ENCODE assay signal across 27 cellular contexts in the genomic region with DNA sequence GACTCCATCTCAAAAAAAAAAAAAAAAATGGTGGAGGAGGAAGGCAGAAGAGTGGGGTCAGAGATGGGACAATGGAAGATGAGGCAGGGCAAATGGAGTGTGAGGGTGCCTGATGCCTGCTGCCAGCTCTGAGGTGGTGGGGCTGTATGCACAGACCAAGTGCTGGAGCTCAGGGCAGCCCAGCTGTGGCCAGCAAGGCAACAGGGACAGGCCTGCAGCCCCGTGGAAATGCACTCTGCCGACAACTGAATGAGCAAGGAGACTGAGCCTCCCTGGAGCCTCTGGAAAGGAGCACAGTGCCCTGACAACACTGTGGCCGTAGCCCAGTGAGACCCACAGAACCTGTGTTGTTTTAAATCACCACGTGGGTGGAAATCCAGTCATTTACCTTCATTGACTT. TPM values are rescaled to one million over a fixed set of nuclear protein-coding genes. Genes with fewer than 3 reads are reported as not detected.
"Had no signal": no experiment of that assay in that cellular context is flagged by ENCODE, and none has a peak within 500 bp of the region (broad histone marks: within the 10 kb centered on the region; RNA-seq: fewer than 3 reads in every experiment).

No MANE protein-coding gene starts in this region.

- H3K27me3 ChIP-seq: testis, thyroid gland, transverse colon, upper lobe of left lung, uterus, vagina had no signal

- H3K9me3 ChIP-seq: suprapubic skin, testis, thoracic aorta, thyroid gland, upper lobe of left lung, uterus, vagina had no signal

- ATAC-seq: stimulated activated effector memory CD8-positive, alpha-beta T cell treated with anti-CD3 and anti-CD28 coated beads, Interleukin-12 subunit alpha, Interleukin-12 subunit beta, amount 100 ng/mL, for 72 hours; stimulated activated naive B cell treated with anti-CD40 and anti-IgM and Interleukin-4, amounts not matched to agents 10 μg/mL and 1 μg/mL and 100 μg/mL, for 72 hours; stimulated activated naive CD8-positive, alpha-beta T cell treated with anti-CD3 and anti-CD28 coated beads, Interleukin-15, amount 100 ng/mL, for 72 hours; stimulated activated naive CD8-positive, alpha-beta T cell treated with anti-CD3 and anti-CD28 coated beads, Interleukin-15, Interleukin-2, amounts not matched to agents 100 U/mL and 50 U/mL, for 24 hours had no signal

- DNase-seq: stimulated activated CD4-positive, alpha-beta T cell treated with anti-CD3 and anti-CD28 coated beads, Interleukin-2, amount 100 ng/mL, for 48 hours; stimulated activated CD4-positive, alpha-beta T cell treated with anti-CD3 and anti-CD28 coated beads, Interleukin-4, amount 100 ng/mL, for 1 hour; stimulated activated CD4-positive, alpha-beta T cell treated with anti-CD3 and anti-CD28 coated beads, Interleukin-4, amount 100 ng/mL, for 24 hours; stimulated activated CD4-positive, alpha-beta T cell treated with anti-CD3 and anti-CD28 coated beads, Interleukin-4, amount 100 ng/mL, for 4 hours; stimulated activated CD8-positive, alpha-beta memory T cell treated with anti-CD3 and anti-CD28 coated beads, Interleukin-4, amount 100 ng/mL, for 48 hours; stimulated activated naive B cell treated with anti-CD40 and anti-IgM and Interleukin-4, amounts not matched to agents 10 μg/mL and 1 μg/mL and 100 μg/mL, for 72 hours; stimulated activated naive CD4-positive, alpha-beta T cell; stimulated activated naive CD4-positive, alpha-beta T cell treated with Interleukin-2 at 50 U/mL for 16 hours; stimulated activated naive CD8-positive, alpha-beta T cell treated with anti-CD3 and anti-CD28 coated beads, Interleukin-15, amount 100 ng/mL, for 72 hours; stimulated activated naive CD8-positive, alpha-beta T cell treated with anti-CD3 and anti-CD28 coated beads, Interleukin-15, Interleukin-2, amounts not matched to agents 100 U/mL and 50 U/mL, for 24 hours; stomach; substantia nigra; testis; thyroid gland; tibial artery; transverse colon; trophoblast cell; uterus had no signal

- H3K27ac ChIP-seq: stomach, suprapubic skin, testis, thoracic aorta, thyroid gland, tibial artery, tibial nerve, transverse colon, upper lobe of left lung, uterus, vagina had no signal

- H3K4me1 ChIP-seq: stomach, suprapubic skin, testis, thyroid gland, tibial artery, transverse colon, upper lobe of left lung, uterus, vagina had no signal

- H3K36me3 ChIP-seq: stomach, suprapubic skin, thoracic aorta, thyroid gland, tibial artery, tibial nerve, transverse colon, upper lobe of left lung, uterus, vagina had no signal

- H3K4me3 ChIP-seq: stomach, suprapubic skin, testis, thoracic aorta, thyroid gland, tibial artery, tibial nerve, transverse colon, upper lobe of left lung, uterus, vagina had no signal

RNA-seq across cellular contexts. Expression of a gene that starts 22.9 kb away (rescaled TPM):
- total RNA-seq: subcutaneous adipose tissue, suprapubic skin, thoracic aorta, tibial nerve, upper lobe of left lung, ureter, urinary bladder, vagina had no signal
